ENCODE assay signal across 13 cellular contexts in genomic region chr2:88614497-88615157, GRCh38. TPM values are rescaled to one million over a fixed set of nuclear protein-coding genes. Genes with fewer than 3 reads are reported as not detected.
DNase-seq lines count a peak whose midpoint lies in the region; ATAC-seq, FAIRE-seq and TF ChIP-seq lines count a peak whose summit lies in the region.
"Had no signal": no experiment of that assay in that cellular context is flagged by ENCODE, and none has a peak within 500 bp of the region (broad histone marks: within the 10 kb centered on the region; RNA-seq: fewer than 3 reads in every experiment).

No MANE protein-coding gene starts in this region.

- DNase-seq in naive thymus-derived CD4-positive, alpha-beta T cell, result no peak
- DNase-seq in Kasumi-1 (lab: John Stamatoyannopoulos, UW) (no peak), foreskin fibroblast (no peak), D721Med (ENCODE audit: insufficient read length, low spot score) (no peak), AML-193 (lab: John Stamatoyannopoulos, UW) (no peak)
- DNase-seq: dermis blood vessel endothelial cell, NCI-H446, T-helper 9 cell had no signal

- CTCF ChIA-PET in naive thymus-derived CD4-positive, alpha-beta T cell (lab: Charles Lee), result no interaction called here

- H3K9me3 Mint-ChIP-seq in naive thymus-derived CD4-positive, alpha-beta T cell, result no peaks in the 10 kb centered on the region
- H3K9me3 Mint-ChIP-seq: activated T-helper 17 cell treated with anti-CD3 and anti-CD28 coated beads, Interleukin-2, amount 50 U/mL, for 72 hours had no signal

- H3K27me3 ChIP-seq in naive thymus-derived CD4-positive, alpha-beta T cell (ENCODE audit: control insufficient read depth in 2 of 2, insufficient read depth in 2 of 2, low read length in 2 of 2), result no peaks in the 10 kb centered on the region

- peak; percentile 87 for ATAC-seq in GM18873 (IDR thresholded peaks at IDR 0.05; ENCODE audit: low FRiP score, unreplicated experiment)
- ATAC-seq in GM21723 (IDR thresholded peaks at IDR 0.05; ENCODE audit: unreplicated experiment), result peak; percentile 73
- ATAC-seq in HG03342 (IDR thresholded peaks at IDR 0.05; ENCODE audit: unreplicated experiment), result peak; percentile 79
- ATAC-seq in naive thymus-derived CD4-positive, alpha-beta T cell, result peak; percentile 10
- ATAC-seq: activated T-helper 17 cell treated with anti-CD3 and anti-CD28 coated beads, Interleukin-2, amount 50 U/mL, for 72 hours had no signal

- FAIRE-seq in D721Med (lab: Jason Lieb, UNC), result no peak

- TF ChIP-seq CTCF in foreskin fibroblast (IDR thresholded peaks at IDR 0.05; ENCODE audit: low read depth, low read length), result no peak
- no peak for TF ChIP-seq CTCF in D721Med (IDR thresholded peaks at IDR 0.05; ENCODE audit: insufficient read depth, missing control alignments)

- no peak overlapping the region for H3K27ac Mint-ChIP-seq in naive thymus-derived CD4-positive, alpha-beta T cell
- H3K27ac Mint-ChIP-seq: activated T-helper 17 cell treated with anti-CD3 and anti-CD28 coated beads, Interleukin-2, amount 50 U/mL, for 72 hours had no signal

- H3K4me3 Mint-ChIP-seq in naive thymus-derived CD4-positive, alpha-beta T cell, result no peak overlapping the region
- H3K4me3 Mint-ChIP-seq: activated T-helper 17 cell treated with anti-CD3 and anti-CD28 coated beads, Interleukin-2, amount 50 U/mL, for 72 hours had no signal

- H3K27ac ChIP-seq in naive thymus-derived CD4-positive, alpha-beta T cell (ENCODE audit: low read depth, low read length), result no peak overlapping the region
- H3K27ac ChIP-seq: thoracic aorta had no signal

- peaks cover 0 to 10% (median 0%) of the 10 kb centered on the region in 3 experiments for H3K36me3 ChIP-seq in naive thymus-derived CD4-positive, alpha-beta T cell (ENCODE audit: control insufficient read depth in 2 of 3, insufficient read depth in 3 of 3, low read length in 3 of 3)
- H3K36me3 ChIP-seq: thoracic aorta had no signal

- H3K36me3 Mint-ChIP-seq in naive thymus-derived CD4-positive, alpha-beta T cell, result peaks cover 0 to 14% (median 0%) of the 10 kb centered on the region in 5 donors

- peaks cover 8 to 40% (median 27%) of the 10 kb centered on the region in 7 donors for H3K4me1 Mint-ChIP-seq in naive thymus-derived CD4-positive, alpha-beta T cell

- intact Hi-C loops in naive thymus-derived CD4-positive, alpha-beta T cell (cut with micrococcal nuclease), result loop anchor here in 1 of 2 donors (1.0 kb wide), 1 partner anchor 12 kb away; no protein-coding TSS in a partner anchor

- H3K9me3 ChIP-seq in naive thymus-derived CD4-positive, alpha-beta T cell (ENCODE audit: control insufficient read depth in 2 of 3, low read length in 3 of 3), result no peaks in the 10 kb centered on the region
- H3K9me3 ChIP-seq: thoracic aorta had no signal

- H3K4me1 ChIP-seq in naive thymus-derived CD4-positive, alpha-beta T cell (ENCODE audit: control insufficient read depth in 2 of 2, insufficient read depth in 2 of 2, low read length in 2 of 2), result no peaks in the 10 kb centered on the region

- POLR2A ChIA-PET in naive thymus-derived CD4-positive, alpha-beta T cell (lab: Charles Lee), result no interaction called here

- H3K27me3 Mint-ChIP-seq in naive thymus-derived CD4-positive, alpha-beta T cell, result no peaks in the 10 kb centered on the region
- H3K27me3 Mint-ChIP-seq: activated T-helper 17 cell treated with anti-CD3 and anti-CD28 coated beads, Interleukin-2, amount 50 U/mL, for 72 hours had no signal

- H3K4me3 ChIP-seq in naive thymus-derived CD4-positive, alpha-beta T cell (ENCODE audit: low read length), result no peak overlapping the region
- no peak overlapping the region for H3K4me3 ChIP-seq in foreskin fibroblast (ENCODE audit: low read depth in 1 of 2, low read length in 2 of 2)
- H3K4me3 ChIP-seq: thoracic aorta had no signal

RNA-seq across cellular contexts. Expression of gene EIF2AK3, which starts 12.6 kb away (rescaled TPM):
- total RNA-seq in naive thymus-derived CD4-positive, alpha-beta T cell, result 10 to 100 TPM; 26.1 to 36.5 (median 28.6) TPM
- polyA plus RNA-seq in naive thymus-derived CD4-positive, alpha-beta T cell, result 10 to 100 TPM in 1 of 2 donors, 1 to 10 TPM in 1; 3.2 to 11.2 TPM

Comparison
In these comparisons a context has a peak if more than half of its experiments do, and no peak if none do; other contexts are left out.
1. ATAC-seq: peak in every context shown above with its lines; median percentile 87 in GM18873; 79 in HG03342; 73 in GM21723; 10 in naive thymus-derived CD4-positive, alpha-beta T cell.